8 cellular contexts compared by ENCODE assay signal in genomic region chr5:78320461-78320860, GRCh38. TPM values are rescaled to one million over a fixed set of nuclear protein-coding genes. Genes with fewer than 3 reads are reported as not detected.
DNase-seq lines count a peak whose midpoint lies in the region; ATAC-seq, FAIRE-seq and TF ChIP-seq lines count a peak whose summit lies in the region.

No MANE protein-coding gene starts in this region.

- peak; percentile 61 for DNase-seq in COR-L47 (lab: John Stamatoyannopoulos, UW)
- peak; percentile 18 for DNase-seq in HTR-8/SVneo (ENCODE audit: insufficient read length, low spot score)
- peak; percentile 41 for DNase-seq in SW480 (ENCODE audit: low spot score)
- DNase-seq in right atrium auricular region (ENCODE audit: low spot score) = no peak
- DNase-seq in activated effector memory CD4-positive, alpha-beta T cell treated with Interleukin-2 at 50 U/mL for 16 hours = no peak
- no peak for DNase-seq in effector CD4-positive, alpha-beta T cell
- no peak for DNase-seq in activated effector memory CD4-positive, alpha-beta T cell treated with anti-CD3 and anti-CD28 coated beads, Interleukin-2, amount 50 U/mL, for 16 hours

- no peak overlapping the region for H3K4me3 ChIP-seq in right atrium auricular region

- no peaks in the 10 kb centered on the region for H3K36me3 ChIP-seq in right atrium auricular region

- no peak overlapping the region for H3K27ac ChIP-seq in right atrium auricular region

- no peaks in the 10 kb centered on the region for H3K27me3 ChIP-seq in right atrium auricular region

- TF ChIP-seq CTCF in right atrium auricular region (IDR thresholded peaks at IDR 0.05) = peak; percentile 44 to 68

- no peaks in the 10 kb centered on the region for H3K4me1 ChIP-seq in right atrium auricular region

- no peaks in the 10 kb centered on the region for H3K9me3 ChIP-seq in right atrium auricular region

- ATAC-seq in HG03280 (IDR thresholded peaks at IDR 0.05; ENCODE audit: unreplicated experiment) = no peak

- no peak for FAIRE-seq in HTR-8/SVneo (lab: Jason Lieb, UNC)

RNA-seq across cellular contexts. Expression of gene AP3B1, which starts 26.0 kb away (rescaled TPM):
- 10 to 100 TPM; 22.4 to 25.7 TPM for total RNA-seq in right atrium auricular region

RNA-seq across cellular contexts. Expression of gene SCAMP1, which starts 40.0 kb away (rescaled TPM):
- 10 to 100 TPM; 21.0 to 39.3 TPM for total RNA-seq in right atrium auricular region

Comparison
In these comparisons a context has a peak if more than half of its experiments do, and no peak if none do; other contexts are left out.
1. DNase-seq: peak in COR-L47 (single experiment), HTR-8/SVneo (single experiment) and SW480 (single experiment); none in right atrium auricular region (single experiment), activated effector memory CD4-positive, alpha-beta T cell treated with Interleukin-2 at 50 U/mL for 16 hours (single experiment), effector CD4-positive, alpha-beta T cell (single experiment) and activated effector memory CD4-positive, alpha-beta T cell treated with anti-CD3 and anti-CD28 coated beads, Interleukin-2, amount 50 U/mL, for 16 hours (single experiment).